ENCODE assay signal across 8 cellular contexts in the genomic region with DNA sequence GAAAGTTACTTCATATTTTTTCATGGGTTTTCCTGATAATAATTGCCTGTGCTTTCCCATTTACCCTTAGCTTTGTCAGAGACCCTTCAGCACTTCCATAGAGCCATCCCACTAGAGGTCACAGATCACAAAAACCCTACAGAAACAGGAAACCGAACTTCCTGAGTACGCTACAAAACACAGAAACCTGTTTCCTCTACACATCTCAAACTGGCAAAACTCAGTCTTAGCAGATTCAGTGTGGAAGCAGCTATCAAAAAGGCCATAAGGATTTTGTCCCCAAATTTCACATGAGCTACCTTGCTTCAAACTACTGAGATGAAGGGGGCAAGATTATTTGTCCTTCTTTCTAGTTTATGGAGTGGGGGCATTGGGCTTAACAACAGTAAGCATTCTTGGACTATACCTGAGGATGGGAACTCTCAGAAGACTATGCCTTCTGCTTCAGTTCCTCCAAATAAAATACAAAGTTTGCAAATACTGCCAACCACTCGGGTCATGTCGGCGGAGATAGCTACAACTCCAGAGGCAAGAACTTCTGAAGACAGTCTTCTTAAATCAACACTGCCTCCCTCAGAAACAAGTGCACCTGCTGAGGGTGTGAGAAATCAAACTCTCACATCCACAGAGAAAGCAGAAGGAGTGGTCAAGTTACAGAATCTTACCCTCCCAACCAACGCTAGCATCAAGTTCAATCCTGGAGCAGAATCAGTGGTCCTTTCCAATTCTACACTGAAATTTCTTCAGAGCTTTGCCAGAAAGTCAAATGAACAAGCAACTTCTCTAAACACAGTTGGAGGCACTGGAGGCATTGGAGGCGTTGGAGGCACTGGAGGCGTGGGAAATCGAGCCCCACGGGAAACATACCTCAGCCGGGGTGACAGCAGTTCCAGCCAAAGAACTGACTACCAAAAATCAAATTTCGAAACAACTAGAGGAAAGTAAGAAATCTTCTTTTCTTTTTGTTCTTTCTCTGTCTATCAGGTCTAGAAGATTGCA. TPM values are rescaled to one million over a fixed set of nuclear protein-coding genes. Genes with fewer than 3 reads are reported as not detected.
DNase-seq lines count a peak whose midpoint lies in the region; ATAC-seq, FAIRE-seq and TF ChIP-seq lines count a peak whose summit lies in the region.

A gene with protein sequence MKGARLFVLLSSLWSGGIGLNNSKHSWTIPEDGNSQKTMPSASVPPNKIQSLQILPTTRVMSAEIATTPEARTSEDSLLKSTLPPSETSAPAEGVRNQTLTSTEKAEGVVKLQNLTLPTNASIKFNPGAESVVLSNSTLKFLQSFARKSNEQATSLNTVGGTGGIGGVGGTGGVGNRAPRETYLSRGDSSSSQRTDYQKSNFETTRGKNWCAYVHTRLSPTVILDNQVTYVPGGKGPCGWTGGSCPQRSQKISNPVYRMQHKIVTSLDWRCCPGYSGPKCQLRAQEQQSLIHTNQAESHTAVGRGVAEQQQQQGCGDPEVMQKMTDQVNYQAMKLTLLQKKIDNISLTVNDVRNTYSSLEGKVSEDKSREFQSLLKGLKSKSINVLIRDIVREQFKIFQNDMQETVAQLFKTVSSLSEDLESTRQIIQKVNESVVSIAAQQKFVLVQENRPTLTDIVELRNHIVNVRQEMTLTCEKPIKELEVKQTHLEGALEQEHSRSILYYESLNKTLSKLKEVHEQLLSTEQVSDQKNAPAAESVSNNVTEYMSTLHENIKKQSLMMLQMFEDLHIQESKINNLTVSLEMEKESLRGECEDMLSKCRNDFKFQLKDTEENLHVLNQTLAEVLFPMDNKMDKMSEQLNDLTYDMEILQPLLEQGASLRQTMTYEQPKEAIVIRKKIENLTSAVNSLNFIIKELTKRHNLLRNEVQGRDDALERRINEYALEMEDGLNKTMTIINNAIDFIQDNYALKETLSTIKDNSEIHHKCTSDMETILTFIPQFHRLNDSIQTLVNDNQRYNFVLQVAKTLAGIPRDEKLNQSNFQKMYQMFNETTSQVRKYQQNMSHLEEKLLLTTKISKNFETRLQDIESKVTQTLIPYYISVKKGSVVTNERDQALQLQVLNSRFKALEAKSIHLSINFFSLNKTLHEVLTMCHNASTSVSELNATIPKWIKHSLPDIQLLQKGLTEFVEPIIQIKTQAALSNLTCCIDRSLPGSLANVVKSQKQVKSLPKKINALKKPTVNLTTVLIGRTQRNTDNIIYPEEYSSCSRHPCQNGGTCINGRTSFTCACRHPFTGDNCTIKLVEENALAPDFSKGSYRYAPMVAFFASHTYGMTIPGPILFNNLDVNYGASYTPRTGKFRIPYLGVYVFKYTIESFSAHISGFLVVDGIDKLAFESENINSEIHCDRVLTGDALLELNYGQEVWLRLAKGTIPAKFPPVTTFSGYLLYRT (plus strand): TSS at position 201 of the 999 bp plus-strand sequence. CDS start 118 bp downstream, at position 319.

- no peak for TF ChIP-seq CTCF in neural crest cell (conservative IDR thresholded peaks at IDR 0.05)
- no peak for TF ChIP-seq CTCF in type B pancreatic cell (conservative IDR thresholded peaks at IDR 0.05)

- H3K4me3 Mint-ChIP-seq in neural crest cell (no peak within 1 kb of the TSS), type B pancreatic cell (no peak within 1 kb of the TSS)

- H3K4me1 Mint-ChIP-seq in neural crest cell (peaks cover 21% of the 10 kb centered on the region), type B pancreatic cell (ENCODE audit: unreplicated experiment) (peaks cover 4% of the 10 kb centered on the region)

- no peaks in the 10 kb centered on the region for H3K27me3 Mint-ChIP-seq in neural crest cell (ENCODE audit: low read depth)
- H3K27me3 Mint-ChIP-seq in type B pancreatic cell, result no peaks in the 10 kb centered on the region

- no peaks in the 10 kb centered on the region for H3K9me3 Mint-ChIP-seq in neural crest cell
- no peaks in the 10 kb centered on the region for H3K9me3 Mint-ChIP-seq in type B pancreatic cell

- no peaks in the 10 kb centered on the region for H3K36me3 Mint-ChIP-seq in neural crest cell (ENCODE audit: low read depth)
- no peaks in the 10 kb centered on the region for H3K36me3 Mint-ChIP-seq in type B pancreatic cell

- FAIRE-seq in urothelium cell line (lab: Jason Lieb, UNC), result no peak

- H3K27ac Mint-ChIP-seq in neural crest cell (ENCODE audit: unreplicated experiment) (peak within 1 kb of the TSS; percentile 13), type B pancreatic cell (no peak within 1 kb of the TSS)

- ATAC-seq in GM18858 (IDR thresholded peaks at IDR 0.05; ENCODE audit: unreplicated experiment) (peak; percentile 57), HG02759 (IDR thresholded peaks at IDR 0.05; ENCODE audit: unreplicated experiment) (peak; percentile 57)

- peak; percentile 29 for DNase-seq in UCSD-AML1 (lab: John Stamatoyannopoulos, UW; ENCODE audit: unreplicated experiment)
- DNase-seq in neural crest cell (ENCODE audit: low read depth, low spot score), result no peak
- DNase-seq in urothelium cell line (ENCODE audit: low spot score), result no peak
- DNase-seq in OCI-M2 (lab: John Stamatoyannopoulos, UW; ENCODE audit: unreplicated experiment), result no peak
- DNase-seq in NCI-H2171 (lab: John Stamatoyannopoulos, UW), result no peak
- DNase-seq in type B pancreatic cell (ENCODE audit: extremely low spot score, unreplicated experiment), result no peak

RNA-seq across cellular contexts. Expression of the gene that starts here (rescaled TPM):
- total RNA-seq in neural crest cell (10.7 and 11.7 TPM in 2 replicates), type B pancreatic cell (ENCODE audit: low replicate concordance) (0.17 and 4.7 TPM in 2 replicates)
